Comparison of ENCODE assay signal across 1 cellular context in the genomic region with DNA sequence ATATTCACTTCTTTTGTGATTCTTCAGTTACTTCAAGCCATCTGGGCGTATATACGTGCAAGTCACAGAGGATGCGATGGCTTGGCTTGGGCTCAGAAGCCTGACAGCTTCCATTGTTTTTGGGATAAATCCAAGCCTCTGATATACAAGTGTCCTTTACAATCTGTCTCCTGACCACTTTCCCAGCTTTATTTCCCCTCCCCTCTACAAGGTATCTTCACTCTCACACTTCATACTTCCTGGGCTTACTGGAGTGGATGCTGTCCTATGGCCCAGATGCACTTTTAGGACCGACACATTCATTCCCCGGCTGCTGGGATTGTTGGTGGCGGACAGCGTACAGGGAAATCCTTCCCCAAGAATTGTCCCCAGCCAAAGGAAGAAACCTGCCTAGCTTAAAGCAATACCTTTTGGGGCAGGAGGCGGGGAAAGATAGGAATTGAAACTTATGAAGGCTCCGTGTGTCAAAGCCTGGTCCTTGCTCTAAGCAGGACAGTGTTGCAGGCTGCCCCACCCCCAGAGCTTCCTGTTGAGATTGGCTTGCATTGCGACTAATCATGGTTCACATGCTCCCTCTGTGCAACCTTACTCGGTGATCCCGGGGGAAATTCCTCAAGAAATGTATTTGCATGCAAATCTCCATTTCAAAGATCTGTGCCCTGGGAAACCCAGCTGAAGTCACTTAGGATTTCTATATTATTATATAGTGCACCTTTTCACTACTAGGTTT.
TF ChIP-seq lines count a peak whose summit lies in the region.

No MANE protein-coding gene starts in this region.

TF ChIP-seq in IMR-90, 13 proteins besides CTCF, POLR2A, EP300 and RAD21:
- TF ChIP-seq, protein P1, sequence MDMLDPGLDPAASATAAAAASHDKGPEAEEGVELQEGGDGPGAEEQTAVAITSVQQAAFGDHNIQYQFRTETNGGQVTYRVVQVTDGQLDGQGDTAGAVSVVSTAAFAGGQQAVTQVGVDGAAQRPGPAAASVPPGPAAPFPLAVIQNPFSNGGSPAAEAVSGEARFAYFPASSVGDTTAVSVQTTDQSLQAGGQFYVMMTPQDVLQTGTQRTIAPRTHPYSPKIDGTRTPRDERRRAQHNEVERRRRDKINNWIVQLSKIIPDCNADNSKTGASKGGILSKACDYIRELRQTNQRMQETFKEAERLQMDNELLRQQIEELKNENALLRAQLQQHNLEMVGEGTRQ (IDR thresholded peaks at IDR 0.05; ENCODE audit: low read depth, low read length): no peak
- TF ChIP-seq NFE2L2 (IDR thresholded peaks at IDR 0.05; ENCODE audit: low read depth, low read length) (no peak), BHLHE40 (IDR thresholded peaks at IDR 0.05; ENCODE audit: low read depth, low read length) (no peak), CHD1 (IDR thresholded peaks at IDR 0.05; ENCODE audit: low read depth, low read length) (no peak), RFX5 (IDR thresholded peaks at IDR 0.05; ENCODE audit: low read depth, low read length) (no peak), SMC3 (IDR thresholded peaks at IDR 0.05; ENCODE audit: low read depth, low read length) (no peak), MAFK (IDR thresholded peaks at IDR 0.05; ENCODE audit: low read depth, low read length) (no peak)
- TF ChIP-seq, protein P2, sequence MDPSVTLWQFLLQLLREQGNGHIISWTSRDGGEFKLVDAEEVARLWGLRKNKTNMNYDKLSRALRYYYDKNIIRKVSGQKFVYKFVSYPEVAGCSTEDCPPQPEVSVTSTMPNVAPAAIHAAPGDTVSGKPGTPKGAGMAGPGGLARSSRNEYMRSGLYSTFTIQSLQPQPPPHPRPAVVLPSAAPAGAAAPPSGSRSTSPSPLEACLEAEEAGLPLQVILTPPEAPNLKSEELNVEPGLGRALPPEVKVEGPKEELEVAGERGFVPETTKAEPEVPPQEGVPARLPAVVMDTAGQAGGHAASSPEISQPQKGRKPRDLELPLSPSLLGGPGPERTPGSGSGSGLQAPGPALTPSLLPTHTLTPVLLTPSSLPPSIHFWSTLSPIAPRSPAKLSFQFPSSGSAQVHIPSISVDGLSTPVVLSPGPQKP (IDR thresholded peaks at IDR 0.05; ENCODE audit: borderline replicate concordance, low read depth, low read length): no peak
